In genomic region chr10:43824934-43825333, GRCh38 we compare ENCODE assay signal across 15 cellular contexts.
DNase-seq lines count a peak whose midpoint lies in the region; ATAC-seq and TF ChIP-seq lines count a peak whose summit lies in the region.
"Had no signal": no experiment of that assay in that cellular context is flagged by ENCODE, and none has a peak within 500 bp of the region (broad histone marks: within the 10 kb centered on the region; RNA-seq: fewer than 3 reads in every experiment).

No MANE protein-coding gene starts in this region.

- no peak overlapping the region for H3K4me3 ChIP-seq in colonic mucosa
- H3K4me3 ChIP-seq in gastrocnemius medialis, result no peak overlapping the region
- H3K4me3 ChIP-seq: hepatocyte had no signal

- H3K4me1 ChIP-seq in colonic mucosa (no peaks in the 10 kb centered on the region), gastrocnemius medialis (peaks cover 6 to 14% of the 10 kb centered on the region in 2 donors)

- no peak for TF ChIP-seq POLR2A in gastrocnemius medialis (IDR thresholded peaks at IDR 0.05)

- intact Hi-C loops in colonic mucosa (cut with DNase I), result no loop called here
- intact Hi-C loops in gastrocnemius medialis (cut with DNase I; ENCODE audit: low total_unique reads), result no loop called here

- no peaks in the 10 kb centered on the region for H3K27me3 ChIP-seq in colonic mucosa
- H3K27me3 ChIP-seq in gastrocnemius medialis, result no peaks in the 10 kb centered on the region
- H3K27me3 ChIP-seq: hepatocyte had no signal

- no peak for TF ChIP-seq CTCF in colonic mucosa (IDR thresholded peaks at IDR 0.05)
- no peak for TF ChIP-seq CTCF in gastrocnemius medialis (IDR thresholded peaks at IDR 0.05 in 4 of 5, conservative IDR thresholded peaks at IDR 0.05 in 1 of 5)

- peak overlapping the region; percentile 32 for H3K27ac ChIP-seq in colonic mucosa
- H3K27ac ChIP-seq in gastrocnemius medialis, result peak overlapping the region; percentile 71 to 77 (median 75)
- H3K27ac ChIP-seq: hepatocyte had no signal

- DNase-seq in AG20443 (ENCODE audit: low spot score) (peak; percentile 75), colonic mucosa (peak; percentile 36), iris pigment epithelial cell (ENCODE audit: low read depth) (peak; percentile 88), gastrocnemius medialis (peak; percentile 50 to 70), NCI-H69 (lab: John Stamatoyannopoulos, UW) (no peak), NCI-H1436 (lab: John Stamatoyannopoulos, UW) (no peak)
- DNase-seq: ACHN, cerebellar nuclear complex, DND-41, NCI-H1092, NCI-H524 treated with DMSO at 0.1 percent for 48 hours, SHP77 treated with DMSO at 0.1 percent for 48 hours had no signal

- no peak overlapping the region for H3K9ac ChIP-seq in colonic mucosa (ENCODE audit: low read depth in 2 of 2, low read length in 2 of 2)

- ATAC-seq in gastrocnemius medialis (peak; percentile 84 to 88), HG03442 (IDR thresholded peaks at IDR 0.05; ENCODE audit: unreplicated experiment) (no peak), HG02763 (IDR thresholded peaks at IDR 0.05; ENCODE audit: unreplicated experiment) (no peak)

- in situ Hi-C loops in gastrocnemius medialis (cut with MboI; ENCODE audit: low sequenced_read_pairs in 4 of 4), result no loop called here

- H3K36me3 ChIP-seq in colonic mucosa (no peaks in the 10 kb centered on the region), gastrocnemius medialis (no peaks in the 10 kb centered on the region)

- H3K9me3 ChIP-seq in colonic mucosa (no peaks in the 10 kb centered on the region), gastrocnemius medialis (no peaks in the 10 kb centered on the region)

Comparison
In these comparisons a context has a peak if more than half of its experiments do, and no peak if none do; other contexts are left out.
1. DNase-seq: peak in AG20443 (single experiment), colonic mucosa (single experiment), iris pigment epithelial cell (single experiment) and gastrocnemius medialis (2 of 2); none in NCI-H69 (single experiment) and NCI-H1436 (single experiment).
2. ATAC-seq: peak in gastrocnemius medialis (2 of 2); none in HG03442 (single experiment) and HG02763 (single experiment).